9 cellular contexts compared by ENCODE assay signal in the genomic region with DNA sequence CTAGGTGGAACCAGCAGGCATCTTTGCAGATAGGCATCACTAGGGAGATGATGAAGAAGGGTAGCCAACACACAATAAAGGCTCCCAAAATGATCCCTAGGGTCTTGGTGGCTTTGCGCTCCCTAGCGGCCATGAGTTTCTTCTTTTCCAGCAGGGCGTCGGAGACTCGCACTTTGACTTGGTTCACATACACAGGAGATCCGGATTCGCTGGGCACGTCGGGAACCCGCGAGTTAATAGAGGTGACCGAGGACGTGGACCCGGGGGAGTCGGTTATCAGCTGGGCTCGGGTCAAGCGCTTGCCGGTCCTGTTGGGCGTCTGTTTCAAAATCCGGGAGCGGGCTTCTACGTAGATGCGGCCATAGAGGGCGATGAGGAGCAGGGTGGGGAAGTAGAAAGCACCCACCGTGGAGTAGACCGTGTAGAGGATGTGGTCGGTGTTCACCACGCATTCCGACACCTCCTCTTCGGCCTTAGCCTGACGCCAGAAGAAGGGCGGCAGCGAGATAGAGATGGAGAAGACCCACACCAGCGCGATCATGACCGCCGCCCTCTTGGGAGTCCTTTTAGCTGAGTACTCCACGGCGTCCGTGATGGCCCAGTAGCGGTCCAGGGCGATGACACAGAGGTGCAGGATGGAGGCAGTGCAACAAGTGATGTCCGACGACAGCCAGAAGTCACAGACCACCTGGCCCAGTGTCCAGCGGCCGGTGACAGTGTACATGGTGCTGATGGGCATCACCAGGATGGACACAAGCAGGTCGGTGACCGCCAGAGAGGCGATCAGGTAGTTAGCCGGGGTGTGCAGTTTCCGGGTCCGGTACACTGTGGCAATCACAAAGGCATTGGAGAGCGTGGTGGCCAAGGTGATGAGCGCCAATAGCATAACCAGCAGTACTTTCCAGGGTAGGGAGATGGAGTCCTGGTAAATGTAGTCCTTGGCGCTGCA. TPM values are rescaled to one million over a fixed set of nuclear protein-coding genes. Genes with fewer than 3 reads are reported as not detected.
DNase-seq lines count a peak whose midpoint lies in the region; ATAC-seq, FAIRE-seq and TF ChIP-seq lines count a peak whose summit lies in the region.
"Had no signal": no experiment of that assay in that cellular context is flagged by ENCODE, and none has a peak within 500 bp of the region (broad histone marks: within the 10 kb centered on the region; RNA-seq: fewer than 3 reads in every experiment).

No MANE protein-coding gene starts in this region.

- no peak overlapping the region for H3K56ac ChIP-seq in H1 (replicated peaks; ENCODE audit: insufficient read length, low read depth, low read length)

- H4K8ac ChIP-seq in H1 (ENCODE audit: extremely low read depth, insufficient read depth, low read length) = peak overlapping the region; percentile 42; the same call in 1 of the 2 replicates

- CTCF ChIA-PET in activated naive CD4-positive, alpha-beta T cell treated with anti-CD3 and anti-CD28 coated beads, Interleukin-2, amount 10 ng/mL, durations not matched to agents 7 days and 5 days (lab: Charles Lee) = no interaction called here
- CTCF ChIA-PET in H1 (lab: Charles Lee; ENCODE audit: partially characterized antibody) = interaction anchor here (0.6 to 8.3 kb wide), 26 partner anchors 10 to 1881 kb away, joined by 3 to 112 read pairs (median 3); partner anchors contain the start of gene MEI4

- H3K79me2 ChIP-seq in H1 (ENCODE audit: control insufficient read depth in 1 of 2, insufficient read depth in 2 of 2, low read length in 2 of 2) = no peaks in the 10 kb centered on the region

- POLR2A ChIA-PET in H1 (lab: Charles Lee; ENCODE audit: partially characterized antibody) = interaction anchor here (0.9 kb wide), 1 partner anchor 64 kb away, joined by 3 read pairs; no protein-coding TSS in a partner anchor

- H3K4me3 ChIP-seq in H1 (ENCODE audit: extremely low read depth in 1 of 4, insufficient read depth in 2 of 4, low read depth in 3 of 4, low read length in 4 of 4) (peak overlapping the region; percentile 73 to 91 (median 86)), mesodermal cell (ENCODE audit: extremely low read depth, insufficient read depth, low read length, poor library complexity, severe bottlenecking) (peak overlapping the region; percentile 47), upper lobe of right lung (peak overlapping the region; percentile 32)

- no peak for ATAC-seq in activated naive CD4-positive, alpha-beta T cell treated with anti-CD3 and anti-CD28 coated beads, Interleukin-2, amount 50 U/mL, for 72 hours
- ATAC-seq in upper lobe of right lung (no peak), HG03565 (IDR thresholded peaks at IDR 0.05; ENCODE audit: unreplicated experiment) (no peak)

- intact Hi-C loops in upper lobe of right lung (cut with DNase I) = no loop called here

- no peaks in the 10 kb centered on the region for H3K79me1 ChIP-seq in H1 (ENCODE audit: low read depth, low read length)

- peaks cover 60% of the 10 kb centered on the region for H3K27me3 Mint-ChIP-seq in activated naive CD4-positive, alpha-beta T cell treated with anti-CD3 and anti-CD28 coated beads, Interleukin-2, amount 10 ng/mL, durations not matched to agents 7 days and 5 days

- no peak overlapping the region for H3K23ac ChIP-seq in H1 (ENCODE audit: insufficient read length)

- H2BK15ac ChIP-seq in H1 (ENCODE audit: low read length) = peak overlapping the region; percentile 83; the same call in 1 of the 2 replicates

- H4K20me1 ChIP-seq in H1 (replicated peaks in 1 of 2; ENCODE audit: control insufficient read depth in 1 of 2, insufficient read depth in 2 of 2, low read length in 2 of 2) = no peaks in the 10 kb centered on the region

- no peak overlapping the region for H2BK120ac ChIP-seq in H1 (replicated peaks; ENCODE audit: low read depth, low read length)

- H3K36me3 Mint-ChIP-seq in activated naive CD4-positive, alpha-beta T cell treated with anti-CD3 and anti-CD28 coated beads, Interleukin-2, amount 10 ng/mL, durations not matched to agents 7 days and 5 days = no peaks in the 10 kb centered on the region
- peaks cover 36 to 39% of the 10 kb centered on the region in 2 donors for H3K36me3 Mint-ChIP-seq in activated naive CD4-positive, alpha-beta T cell treated with anti-CD3 and anti-CD28 coated beads, Interleukin-2, amount 50 U/mL, for 72 hours

- peak overlapping the region; percentile 21 for H3K18ac ChIP-seq in H1 (ENCODE audit: extremely low read depth, low read length)

- no peak for TF ChIP-seq POLR2A in H1 (IDR thresholded peaks at IDR 0.05; ENCODE audit: control extremely low read depth in 1 of 2, low read depth in 2 of 2, low read length in 2 of 2)

- no peak for DNase-seq in activated naive CD4-positive, alpha-beta T cell treated with anti-CD3 and anti-CD28 coated beads, Interleukin-2, amount 10 ng/mL, durations not matched to agents 7 days and 5 days
- no peak for DNase-seq in activated naive CD4-positive, alpha-beta T cell treated with anti-CD3 and anti-CD28 coated beads, Interleukin-2, amount 50 U/mL, for 72 hours (ENCODE audit: low spot score in 2 of 2)
- peak in 1 of 2 experiments; percentile 77 for DNase-seq in H1 (ENCODE audit: low read depth in 1 of 2, low spot score in 2 of 2)
- DNase-seq in upper lobe of right lung = peak; percentile 55
- no peak for DNase-seq in glomerular visceral epithelial cell (ENCODE audit: extremely low spot score)
- DNase-seq in stimulated activated naive CD4-positive, alpha-beta T cell treated with Interleukin-2 at 50 U/mL for 16 hours (lab: John Stamatoyannopoulos, UW) = no peak
- DNase-seq: NCI-H1105 had no signal

- H3K27me3 ChIP-seq in H1 (replicated peaks in 1 of 4; ENCODE audit: control insufficient read depth in 3 of 4, extremely low read depth in 1 of 4, insufficient read depth in 3 of 4, low read length in 3 of 4) = peaks cover 4 to 49% (median 43%) of the 10 kb centered on the region in 4 experiments
- peaks cover 57% of the 10 kb centered on the region for H3K27me3 ChIP-seq in upper lobe of right lung

- H3K23me2 ChIP-seq in H1 (ENCODE audit: low read depth, low read length) = peaks cover 38% of the 10 kb centered on the region

- no peak overlapping the region for H4K5ac ChIP-seq in H1 (ENCODE audit: insufficient read length, low read depth, low read length)

- peaks cover 3% of the 10 kb centered on the region for H3K9me3 Mint-ChIP-seq in activated naive CD4-positive, alpha-beta T cell treated with anti-CD3 and anti-CD28 coated beads, Interleukin-2, amount 10 ng/mL, durations not matched to agents 7 days and 5 days
- H3K9me3 Mint-ChIP-seq in activated naive CD4-positive, alpha-beta T cell treated with anti-CD3 and anti-CD28 coated beads, Interleukin-2, amount 50 U/mL, for 72 hours = peaks cover 0 to 15% of the 10 kb centered on the region in 2 donors

- H2BK12ac ChIP-seq in H1 (ENCODE audit: low read depth, low read length) = peak overlapping the region; percentile 86; the same call in 1 of the 2 replicates

- peak; percentile 54 to 61 for TF ChIP-seq RAD21 in H1 (IDR thresholded peaks at IDR 0.05 in 1 of 2, conservative IDR thresholded peaks at IDR 0.05 in 1 of 2; ENCODE audit: low read depth in 2 of 2, low read length in 2 of 2)

- H3K4me1 Mint-ChIP-seq in activated naive CD4-positive, alpha-beta T cell treated with anti-CD3 and anti-CD28 coated beads, Interleukin-2, amount 10 ng/mL, durations not matched to agents 7 days and 5 days = peaks cover 22% of the 10 kb centered on the region

- H2AFZ ChIP-seq in H1 (ENCODE audit: low read length) = peak overlapping the region; percentile 96

- H3K4me2 ChIP-seq in H1 (ENCODE audit: insufficient read depth in 1 of 2, low read depth in 2 of 2, low read length in 2 of 2) = peak overlapping the region; percentile 99 to 100

- H4K91ac ChIP-seq in H1 (replicated peaks; ENCODE audit: insufficient read length, low read length) = peak overlapping the region; percentile 57

- H3K14ac ChIP-seq in H1 (ENCODE audit: insufficient read length) = no peak overlapping the region

- no peaks in the 10 kb centered on the region for H3K9me3 ChIP-seq in H1 (ENCODE audit: insufficient read depth in 2 of 2, low read depth in 1 of 2, low read length in 1 of 2)
- H3K9me3 ChIP-seq in mesodermal cell (ENCODE audit: control insufficient read depth, low read length) = no peaks in the 10 kb centered on the region
- H3K9me3 ChIP-seq in upper lobe of right lung = no peaks in the 10 kb centered on the region

- H2BK5ac ChIP-seq in H1 (ENCODE audit: low read depth, low read length) = 0 out of 2 replicates have a peak overlapping the region, but pooled peaks have one; percentile 8

- H3K4me3 Mint-ChIP-seq in activated naive CD4-positive, alpha-beta T cell treated with anti-CD3 and anti-CD28 coated beads, Interleukin-2, amount 10 ng/mL, durations not matched to agents 7 days and 5 days = peak overlapping the region; percentile 18

- no peak for TF ChIP-seq EP300 in H1 (IDR thresholded peaks at IDR 0.05; ENCODE audit: borderline replicate concordance in 1 of 2, low read depth in 2 of 2, low read length in 2 of 2)

- TF ChIP-seq CTCF in H1 (IDR thresholded peaks at IDR 0.05; ENCODE audit: control extremely low read depth in 1 of 3, insufficient read depth in 1 of 3, low read depth in 1 of 3, low read length in 3 of 3) (peak; percentile 58 to 73 (median 61)), upper lobe of right lung (IDR thresholded peaks at IDR 0.05) (no peak)

- no peak overlapping the region for H3K27ac Mint-ChIP-seq in activated naive CD4-positive, alpha-beta T cell treated with anti-CD3 and anti-CD28 coated beads, Interleukin-2, amount 10 ng/mL, durations not matched to agents 7 days and 5 days
- H3K27ac Mint-ChIP-seq in activated naive CD4-positive, alpha-beta T cell treated with anti-CD3 and anti-CD28 coated beads, Interleukin-2, amount 50 U/mL, for 72 hours = no peak overlapping the region

- 2% methylated on average over 55 of the region's 55 CpGs; no CpG with 5 or more reads in 1 of the 2 experiments for WGBS in H1 (ENCODE audit: extremely low coverage in 1 of 2, insufficient coverage in 1 of 2, insufficient read length in 1 of 2, insufficient replicate concordance in 2 of 2, low coverage in 1 of 2, low lambda C conversion rate in 2 of 2, missing lambda C conversion rate in 1 of 2), 2 experiments
- 2 to 5% methylated on average over 45 of the region's 55 CpGs for WGBS in mesodermal cell (ENCODE audit: insufficient coverage in 2 of 2), 2 experiments

- no peak overlapping the region for H3K4ac ChIP-seq in H1 (replicated peaks; ENCODE audit: insufficient read length, low read depth, low read length)

- H3K27ac ChIP-seq in H1 (ENCODE audit: low read depth, low read length) (no peak overlapping the region), mesodermal cell (ENCODE audit: low read depth, low read length, severe bottlenecking) (no peak overlapping the region), upper lobe of right lung (no peak overlapping the region)

- H3K36me3 ChIP-seq in H1 (ENCODE audit: control insufficient read depth in 2 of 4, insufficient read depth in 4 of 4, low read length in 3 of 4) = no peaks in the 10 kb centered on the region
- H3K36me3 ChIP-seq in mesodermal cell (ENCODE audit: control insufficient read depth, insufficient read depth, low read length) = no peaks in the 10 kb centered on the region
- H3K36me3 ChIP-seq in upper lobe of right lung = no peaks in the 10 kb centered on the region

- FAIRE-seq in H1 (lab: Jason Lieb, UNC) = peak; percentile 87

- no peak overlapping the region for H3K9ac ChIP-seq in H1 (replicated peaks in 1 of 4; ENCODE audit: extremely low read depth in 1 of 4, low read depth in 3 of 4, low read length in 3 of 4)

- H2AK5ac ChIP-seq in H1 (ENCODE audit: low read depth, low read length) = no peak overlapping the region

- H2BK20ac ChIP-seq in H1 (ENCODE audit: low read length) = no peak overlapping the region

- H3K4me1 ChIP-seq in H1 (replicated peaks in 1 of 4; ENCODE audit: control insufficient read depth in 3 of 4, insufficient read depth in 4 of 4, low read length in 3 of 4) = peaks cover 0 to 5% (median 3%) of the 10 kb centered on the region in 4 experiments; a peak in 6 of 7 replicates
- peaks cover 4% of the 10 kb centered on the region for H3K4me1 ChIP-seq in mesodermal cell (ENCODE audit: control insufficient read depth, insufficient read depth, low read length, poor library complexity, severe bottlenecking)
- H3K4me1 ChIP-seq in upper lobe of right lung = peaks cover 13% of the 10 kb centered on the region

RNA-seq across cellular contexts. Expression of gene HTR1B, which starts 0.7 kb away (rescaled TPM):
- total RNA-seq in activated naive CD4-positive, alpha-beta T cell treated with anti-CD3 and anti-CD28 coated beads, Interleukin-2, amount 50 U/mL, for 72 hours = not detected
- total RNA-seq in H1 (2021; fragmentation: NEBNext Ultra II Directional; extraction: Animal tissue kit (Norgen Biotek cat#: 25700)) = 1.1 and 1.6 TPM in 2 replicates
- 1.4 and 1.7 TPM in 2 replicates for polyA plus RNA-seq in H1 (2011; rRNA removed)
- polyA plus RNA-seq in H1 (2011; cell fraction: cytosol; rRNA removed) = 0.70 TPM
- polyA plus RNA-seq in H1 (2011; cell fraction: nucleus; rRNA removed) = 2.3 TPM
- 1.3 to 1.9 TPM (median 1.7 TPM) in 4 replicates for polyA plus RNA-seq in H1 (2012, experiment 1 of 2)
- polyA plus RNA-seq in H1 (2012, experiment 2 of 2) = 0.52 TPM
- 2.0 TPM for polyA plus RNA-seq in H1 (2013, experiment 1 of 2)
- polyA plus RNA-seq in H1 (2013, experiment 2 of 2) = 1.9 TPM
- polyA minus RNA-seq in H1 (2011; rRNA and poly(A)+ RNA removed) = 1.9 and 2.0 TPM in 2 replicates
- not detected for polyA minus RNA-seq in H1 (2011; cell fraction: cytosol; rRNA and poly(A)+ RNA removed)
- 1.9 TPM for polyA minus RNA-seq in H1 (2011; cell fraction: nucleus; rRNA and poly(A)+ RNA removed)
- polyA plus RNA-seq in mesodermal cell (2013, experiment 1 of 2) = 0.41 TPM
- 0.35 TPM for polyA plus RNA-seq in mesodermal cell (2013, experiment 2 of 2)
- total RNA-seq in upper lobe of right lung = 0.84 TPM

Comparison
In these comparisons a context has a peak if more than half of its experiments do, and no peak if none do; other contexts are left out.
1. H3K4me3 ChIP-seq: peak in every context shown above with its lines; median percentile 86 in H1; 47 in mesodermal cell; 32 in upper lobe of right lung.